Comparison of ENCODE assay signal across 1 cellular context in genomic region chr9:130712564-130713285, GRCh38.
A peak's percentile ranks its signal among the peaks of the same experiment; 100 is the strongest.
TF ChIP-seq lines count a peak whose summit lies in the region.

No MANE protein-coding gene starts in this region.

TF ChIP-seq in HEK293, 187 proteins besides CTCF, POLR2A, EP300 and RAD21 (continued from another document and continues in another):
- no peak for TF ChIP-seq ZNF202 (tag by site-specific recombination; IDR thresholded peaks at IDR 0.05; ENCODE audit: borderline replicate concordance)
- TF ChIP-seq ZNF580 (tag by site-specific recombination; IDR thresholded peaks at IDR 0.05) = no peak
- no peak for TF ChIP-seq ZNF530 (tag by site-specific recombination; IDR thresholded peaks at IDR 0.05; ENCODE audit: low read depth)
- TF ChIP-seq REPIN1 (tag by site-specific recombination; IDR thresholded peaks at IDR 0.05; ENCODE audit: low read depth) = peak; percentile 64; the same call in 1 of the 2 replicates
- TF ChIP-seq ZNF501 (tag by site-specific recombination; IDR thresholded peaks at IDR 0.05) = peak; percentile 88; the same call in 1 of the 2 replicates
- no peak for TF ChIP-seq ZBTB44 (tag by site-specific recombination; IDR thresholded peaks at IDR 0.05)
- TF ChIP-seq ZNF654 (tag by site-specific recombination; IDR thresholded peaks at IDR 0.05; ENCODE audit: low read depth) = no peak
- TF ChIP-seq, protein P1, sequence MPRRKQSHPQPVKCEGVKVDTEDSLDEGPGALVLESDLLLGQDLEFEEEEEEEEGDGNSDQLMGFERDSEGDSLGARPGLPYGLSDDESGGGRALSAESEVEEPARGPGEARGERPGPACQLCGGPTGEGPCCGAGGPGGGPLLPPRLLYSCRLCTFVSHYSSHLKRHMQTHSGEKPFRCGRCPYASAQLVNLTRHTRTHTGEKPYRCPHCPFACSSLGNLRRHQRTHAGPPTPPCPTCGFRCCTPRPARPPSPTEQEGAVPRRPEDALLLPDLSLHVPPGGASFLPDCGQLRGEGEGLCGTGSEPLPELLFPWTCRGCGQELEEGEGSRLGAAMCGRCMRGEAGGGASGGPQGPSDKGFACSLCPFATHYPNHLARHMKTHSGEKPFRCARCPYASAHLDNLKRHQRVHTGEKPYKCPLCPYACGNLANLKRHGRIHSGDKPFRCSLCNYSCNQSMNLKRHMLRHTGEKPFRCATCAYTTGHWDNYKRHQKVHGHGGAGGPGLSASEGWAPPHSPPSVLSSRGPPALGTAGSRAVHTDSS (tag by site-specific recombination; IDR thresholded peaks at IDR 0.05) = no peak
- no peak for TF ChIP-seq ZFP41 (tag by site-specific recombination; IDR thresholded peaks at IDR 0.05; ENCODE audit: borderline replicate concordance)
- TF ChIP-seq, protein P2, sequence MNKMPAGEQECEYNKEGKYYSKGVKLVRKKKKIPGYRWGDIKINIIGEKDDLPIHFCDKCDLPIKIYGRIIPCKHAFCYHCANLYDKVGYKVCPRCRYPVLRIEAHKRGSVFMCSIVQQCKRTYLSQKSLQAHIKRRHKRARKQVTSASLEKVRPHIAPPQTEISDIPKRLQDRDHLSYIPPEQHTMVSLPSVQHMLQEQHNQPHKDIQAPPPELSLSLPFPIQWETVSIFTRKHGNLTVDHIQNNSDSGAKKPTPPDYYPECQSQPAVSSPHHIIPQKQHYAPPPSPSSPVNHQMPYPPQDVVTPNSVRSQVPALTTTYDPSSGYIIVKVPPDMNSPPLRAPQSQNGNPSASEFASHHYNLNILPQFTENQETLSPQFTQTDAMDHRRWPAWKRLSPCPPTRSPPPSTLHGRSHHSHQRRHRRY (tag by site-specific recombination; IDR thresholded peaks at IDR 0.05) = no peak
- TF ChIP-seq, protein P3, sequence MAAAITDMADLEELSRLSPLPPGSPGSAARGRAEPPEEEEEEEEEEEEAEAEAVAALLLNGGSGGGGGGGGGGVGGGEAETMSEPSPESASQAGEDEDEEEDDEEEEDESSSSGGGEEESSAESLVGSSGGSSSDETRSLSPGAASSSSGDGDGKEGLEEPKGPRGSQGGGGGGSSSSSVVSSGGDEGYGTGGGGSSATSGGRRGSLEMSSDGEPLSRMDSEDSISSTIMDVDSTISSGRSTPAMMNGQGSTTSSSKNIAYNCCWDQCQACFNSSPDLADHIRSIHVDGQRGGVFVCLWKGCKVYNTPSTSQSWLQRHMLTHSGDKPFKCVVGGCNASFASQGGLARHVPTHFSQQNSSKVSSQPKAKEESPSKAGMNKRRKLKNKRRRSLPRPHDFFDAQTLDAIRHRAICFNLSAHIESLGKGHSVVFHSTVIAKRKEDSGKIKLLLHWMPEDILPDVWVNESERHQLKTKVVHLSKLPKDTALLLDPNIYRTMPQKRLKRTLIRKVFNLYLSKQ (tag by site-specific recombination; IDR thresholded peaks at IDR 0.05; ENCODE audit: borderline replicate concordance) = no peak
- no peak for TF ChIP-seq ZNF280C (tag by site-specific recombination; IDR thresholded peaks at IDR 0.05)
- TF ChIP-seq ZNF473 (tag by site-specific recombination; IDR thresholded peaks at IDR 0.05) = no peak
- TF ChIP-seq ZBTB11 (tag by site-specific recombination; conservative IDR thresholded peaks at IDR 0.05; ENCODE audit: low read depth) = peak; percentile 87
- TF ChIP-seq ZNF169 (tag by site-specific recombination; IDR thresholded peaks at IDR 0.05) = no peak
- no peak for TF ChIP-seq HOXC10 (CRISPR knock-in tag; IDR thresholded peaks at IDR 0.05)
- TF ChIP-seq PRDM10 (tag by site-specific recombination; IDR thresholded peaks at IDR 0.05) = peak; percentile 95
- TF ChIP-seq ZBTB21 (tag by site-specific recombination; IDR thresholded peaks at IDR 0.05) = no peak
- TF ChIP-seq ZBTB8A (tag by site-specific recombination; IDR thresholded peaks at IDR 0.05) = peak; percentile 70; the same call in 1 of the 2 replicates
- no peak; the same call in 1 of the 2 replicates for TF ChIP-seq GLI4 (tag by site-specific recombination; IDR thresholded peaks at IDR 0.05)
- TF ChIP-seq, protein P4, sequence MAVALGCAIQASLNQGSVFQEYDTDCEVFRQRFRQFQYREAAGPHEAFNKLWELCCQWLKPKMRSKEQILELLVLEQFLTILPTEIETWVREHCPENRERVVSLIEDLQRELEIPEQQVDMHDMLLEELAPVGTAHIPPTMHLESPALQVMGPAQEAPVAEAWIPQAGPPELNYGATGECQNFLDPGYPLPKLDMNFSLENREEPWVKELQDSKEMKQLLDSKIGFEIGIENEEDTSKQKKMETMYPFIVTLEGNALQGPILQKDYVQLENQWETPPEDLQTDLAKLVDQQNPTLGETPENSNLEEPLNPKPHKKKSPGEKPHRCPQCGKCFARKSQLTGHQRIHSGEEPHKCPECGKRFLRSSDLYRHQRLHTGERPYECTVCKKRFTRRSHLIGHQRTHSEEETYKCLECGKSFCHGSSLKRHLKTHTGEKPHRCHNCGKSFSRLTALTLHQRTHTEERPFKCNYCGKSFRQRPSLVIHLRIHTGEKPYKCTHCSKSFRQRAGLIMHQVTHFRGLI (tag by site-specific recombination; IDR thresholded peaks at IDR 0.05) = no peak
- peak; percentile 95 for TF ChIP-seq ZNF335 (tag by site-specific recombination; conservative IDR thresholded peaks at IDR 0.05)
- no peak for TF ChIP-seq OVOL3 (tag by site-specific recombination; IDR thresholded peaks at IDR 0.05)
- TF ChIP-seq ZNF571 (tag by site-specific recombination; IDR thresholded peaks at IDR 0.05) = no peak
- peak; percentile 63 for TF ChIP-seq SP7 (tag by site-specific recombination; IDR thresholded peaks at IDR 0.05)
- TF ChIP-seq, protein P5, sequence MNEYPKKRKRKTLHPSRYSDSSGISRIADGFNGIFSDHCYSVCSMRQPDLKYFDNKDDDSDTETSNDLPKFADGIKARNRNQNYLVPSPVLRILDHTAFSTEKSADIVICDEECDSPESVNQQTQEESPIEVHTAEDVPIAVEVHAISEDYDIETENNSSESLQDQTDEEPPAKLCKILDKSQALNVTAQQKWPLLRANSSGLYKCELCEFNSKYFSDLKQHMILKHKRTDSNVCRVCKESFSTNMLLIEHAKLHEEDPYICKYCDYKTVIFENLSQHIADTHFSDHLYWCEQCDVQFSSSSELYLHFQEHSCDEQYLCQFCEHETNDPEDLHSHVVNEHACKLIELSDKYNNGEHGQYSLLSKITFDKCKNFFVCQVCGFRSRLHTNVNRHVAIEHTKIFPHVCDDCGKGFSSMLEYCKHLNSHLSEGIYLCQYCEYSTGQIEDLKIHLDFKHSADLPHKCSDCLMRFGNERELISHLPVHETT (tag by site-specific recombination; IDR thresholded peaks at IDR 0.05) = no peak
- no peak for TF ChIP-seq ZNF529 (tag by site-specific recombination; IDR thresholded peaks at IDR 0.05; ENCODE audit: insufficient replicate concordance)
- no peak for TF ChIP-seq ZIC2 (tag by site-specific recombination; IDR thresholded peaks at IDR 0.05)
- TF ChIP-seq, protein P6, sequence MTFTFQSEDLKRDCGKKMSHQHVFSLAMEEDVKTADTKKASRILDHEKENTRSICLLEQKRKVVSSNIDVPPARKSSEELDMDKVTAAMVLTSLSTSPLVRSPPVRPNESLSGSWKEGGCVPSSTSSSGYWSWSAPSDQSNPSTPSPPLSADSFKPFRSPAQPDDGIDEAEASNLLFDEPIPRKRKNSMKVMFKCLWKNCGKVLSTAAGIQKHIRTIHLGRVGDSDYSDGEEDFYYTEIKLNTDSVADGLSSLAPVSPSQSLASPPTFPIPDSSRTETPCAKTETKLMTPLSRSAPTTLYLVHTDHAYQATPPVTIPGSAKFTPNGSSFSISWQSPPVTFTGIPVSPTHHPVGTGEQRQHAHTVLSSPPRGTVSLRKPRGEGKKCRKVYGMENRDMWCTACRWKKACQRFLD (tag by site-specific recombination; IDR thresholded peaks at IDR 0.05) = no peak
- TF ChIP-seq ZNF510 (tag by site-specific recombination; IDR thresholded peaks at IDR 0.05; ENCODE audit: insufficient replicate concordance) = no peak
- no peak for TF ChIP-seq RBAK (tag by site-specific recombination; IDR thresholded peaks at IDR 0.05)
- no peak for TF ChIP-seq ZNF221 (tag by site-specific recombination; IDR thresholded peaks at IDR 0.05; ENCODE audit: borderline replicate concordance)
- TF ChIP-seq PRDM6 (tag by site-specific recombination; IDR thresholded peaks at IDR 0.05) = no peak
- no peak for TF ChIP-seq ZNF555 (tag by site-specific recombination; conservative IDR thresholded peaks at IDR 0.05)
